8 cellular contexts compared by ENCODE assay signal in the genomic region with DNA sequence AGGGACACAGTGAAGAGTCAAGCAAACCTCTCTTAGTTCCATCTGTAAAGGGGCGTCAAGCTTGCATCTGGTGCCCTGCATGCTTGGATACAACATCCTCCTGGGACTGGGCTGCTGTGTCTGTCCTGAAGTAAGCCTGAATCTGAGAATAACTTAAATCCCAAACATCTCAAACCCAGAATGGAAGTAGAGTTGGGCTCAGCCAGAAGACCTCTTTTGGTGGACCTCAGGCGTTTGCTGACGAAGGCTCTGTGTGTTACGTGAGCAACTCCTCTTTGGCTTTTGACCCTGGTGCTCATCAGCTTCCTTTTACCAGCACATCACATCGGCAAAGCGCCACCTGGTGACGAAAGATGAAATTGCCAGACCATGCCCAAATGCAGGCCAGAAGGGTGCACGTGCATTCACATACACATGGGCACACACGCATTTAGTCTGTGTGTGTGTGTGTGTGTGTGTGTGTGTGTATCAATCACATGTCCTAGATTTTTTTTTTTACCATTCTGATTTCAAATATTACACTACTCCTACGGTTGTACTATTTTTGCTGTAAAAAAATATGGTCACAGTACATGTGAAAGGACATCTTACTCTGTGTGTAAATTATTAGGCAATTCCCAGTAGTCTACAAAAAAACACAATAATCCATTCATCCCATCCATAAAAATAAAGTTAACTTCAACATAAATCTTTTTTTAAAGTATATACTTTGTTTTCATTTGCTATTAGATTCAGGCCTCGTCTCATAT. TPM values are rescaled to one million over a fixed set of nuclear protein-coding genes. Genes with fewer than 3 reads are reported as not detected.
DNase-seq lines count a peak whose midpoint lies in the region; ATAC-seq, FAIRE-seq and TF ChIP-seq lines count a peak whose summit lies in the region.

No MANE protein-coding gene starts in this region.

- H3K4me2 ChIP-seq in GM12878 (ENCODE audit: control insufficient read depth, insufficient read depth), result peak overlapping the region; percentile 38

- peak overlapping the region; percentile 24; the same call in 1 of the 2 replicates for H3K27ac ChIP-seq in GM12878 (ENCODE audit: control insufficient read depth, insufficient read depth)

- H3K36me3 ChIP-seq in GM12878 (ENCODE audit: control insufficient read depth in 2 of 2, insufficient read depth in 2 of 2, low read length in 1 of 2), result no peaks in the 10 kb centered on the region

- peak; percentile 55 for DNase-seq in DMS79 (lab: John Stamatoyannopoulos, UW)
- peak; percentile 98 for DNase-seq in NCI-H2196 (lab: John Stamatoyannopoulos, UW; ENCODE audit: unreplicated experiment)
- peak; percentile 94 for DNase-seq in GM12878 (ENCODE audit: low read depth, low spot score)
- peak; percentile 80 for DNase-seq in iPS DF 19.7 (ENCODE audit: low read depth, low spot score)
- DNase-seq in smooth muscle cell of the brain vasculature (ENCODE audit: low read depth, low spot score), result peak; percentile 68

- SMC1A ChIA-PET in GM12878 (lab: Charles Lee; ENCODE audit: uncharacterized antibody, unreplicated experiment), result interaction anchor here (0.6 to 12.7 kb wide), 17 partner anchors 8 to 97 kb away, joined by 3 to 152 read pairs (median 7); a partner anchor contains a TSS

- TF ChIP-seq EP300 in GM12878 (IDR thresholded peaks at IDR 0.05; ENCODE audit: borderline replicate concordance in 1 of 2, control insufficient read depth in 1 of 2, low read depth in 2 of 2, low read length in 2 of 2), result no peak

- H3K27me3 ChIP-seq in GM12878 (replicated peaks in 1 of 2; ENCODE audit: control insufficient read depth in 2 of 2, insufficient read depth in 2 of 2, low read length in 1 of 2), result no peaks in the 10 kb centered on the region

- no peaks in the 10 kb centered on the region; the same call in 2 of the 3 replicates for H3K9me3 ChIP-seq in GM12878 (replicated peaks; ENCODE audit: control insufficient read depth, insufficient read depth, low read length)

- peak overlapping the region; percentile 98 for H2AFZ ChIP-seq in GM12878 (ENCODE audit: control insufficient read depth, low read depth, low read length)

- in situ Hi-C loops in GM12878 (cut with MboI), result no loop called here

- no peaks in the 10 kb centered on the region for H4K20me1 ChIP-seq in GM12878 (ENCODE audit: control insufficient read depth, insufficient read depth)

- peak; percentile 83 to 97 (median 93); a peak in 5 of 6 replicates for TF ChIP-seq CTCF in GM12878 (IDR thresholded peaks at IDR 0.05 in 2 of 3, conservative IDR thresholded peaks at IDR 0.05 in 1 of 3; ENCODE audit: control insufficient read depth in 2 of 3, extremely low read depth in 1 of 3, insufficient read depth in 1 of 3, low read depth in 3 of 3, low read length in 3 of 3)

- FAIRE-seq in TTC549 (lab: Jason Lieb, UNC) (peak; percentile 13), GM12878 (lab: Jason Lieb, UNC) (peak; percentile 98)

- 19% methylated on average over 11 of the region's 11 CpGs for WGBS in GM12878 (ENCODE audit: insufficient coverage, insufficient replicate concordance, low lambda C conversion rate, missing lambda C conversion rate)

- BruUV-seq in GM12878 (replicated peaks; lab: Mats Ljungman, UMichigan), result no TSS peak

- intact Hi-C loops in GM12878 (cut with micrococcal nuclease; ENCODE audit: unreplicated experiment), result loop anchor here (1.0 kb wide), 2 partner anchors 61 to 97 kb away; no protein-coding TSS in a partner anchor

- TF ChIP-seq RAD21 in GM12878 (IDR thresholded peaks at IDR 0.05; ENCODE audit: insufficient read depth, low read depth, low read length), result peak; percentile 81

- RAD21 ChIA-PET in GM12878 (lab: Charles Lee; ENCODE audit: unreplicated experiment), result interaction anchor here (0.6 to 17.4 kb wide), 10 partner anchors 10 to 171 kb away, joined by 3 to 419 read pairs (median 7); a partner anchor contains a TSS

- H3K4me1 ChIP-seq in GM12878 (ENCODE audit: control insufficient read depth, insufficient read depth, low read length), result peaks cover 30% of the 10 kb centered on the region

- CTCF ChIA-PET in GM12878 (lab: Yijun Ruan, JAX), result interaction anchor here (0.6 to 12.6 kb wide), 30 partner anchors 9 to 581 kb away, joined by 3 to 162 read pairs (median 5); a partner anchor contains a TSS

- no peak overlapping the region for H3K4me3 ChIP-seq in GM12878

- H3K79me2 ChIP-seq in GM12878 (ENCODE audit: control insufficient read depth, insufficient read depth, low read length), result no peaks in the 10 kb centered on the region

- ATAC-seq in HG02885 (IDR thresholded peaks at IDR 0.05; ENCODE audit: poor library complexity, unreplicated experiment), result peak; percentile 52
- peak; percentile 83 for ATAC-seq in GM12878
- ATAC-seq in GM19463 (IDR thresholded peaks at IDR 0.05; ENCODE audit: unreplicated experiment), result no peak

- POLR2A ChIA-PET in GM12878 (lab: Charles Lee), result interaction anchor here (0.6 to 16.8 kb wide), 5 partner anchors 18 to 311 kb away, joined by 3 to 427 read pairs (median 6); a partner anchor contains a TSS

- no peak overlapping the region for H3K9ac ChIP-seq in GM12878 (ENCODE audit: control insufficient read depth, insufficient read depth, low read length)

- no peak for TF ChIP-seq POLR2A in GM12878 (IDR thresholded peaks at IDR 0.05; ENCODE audit: low read depth, low read length)

TF ChIP-seq in GM12878, 131 proteins besides CTCF, POLR2A, EP300 and RAD21 (continues in another document):
- TF ChIP-seq PAX5 (IDR thresholded peaks at IDR 0.05; ENCODE audit: borderline replicate concordance, low read depth, low read length), result peak; percentile 80
- TF ChIP-seq, protein P1, sequence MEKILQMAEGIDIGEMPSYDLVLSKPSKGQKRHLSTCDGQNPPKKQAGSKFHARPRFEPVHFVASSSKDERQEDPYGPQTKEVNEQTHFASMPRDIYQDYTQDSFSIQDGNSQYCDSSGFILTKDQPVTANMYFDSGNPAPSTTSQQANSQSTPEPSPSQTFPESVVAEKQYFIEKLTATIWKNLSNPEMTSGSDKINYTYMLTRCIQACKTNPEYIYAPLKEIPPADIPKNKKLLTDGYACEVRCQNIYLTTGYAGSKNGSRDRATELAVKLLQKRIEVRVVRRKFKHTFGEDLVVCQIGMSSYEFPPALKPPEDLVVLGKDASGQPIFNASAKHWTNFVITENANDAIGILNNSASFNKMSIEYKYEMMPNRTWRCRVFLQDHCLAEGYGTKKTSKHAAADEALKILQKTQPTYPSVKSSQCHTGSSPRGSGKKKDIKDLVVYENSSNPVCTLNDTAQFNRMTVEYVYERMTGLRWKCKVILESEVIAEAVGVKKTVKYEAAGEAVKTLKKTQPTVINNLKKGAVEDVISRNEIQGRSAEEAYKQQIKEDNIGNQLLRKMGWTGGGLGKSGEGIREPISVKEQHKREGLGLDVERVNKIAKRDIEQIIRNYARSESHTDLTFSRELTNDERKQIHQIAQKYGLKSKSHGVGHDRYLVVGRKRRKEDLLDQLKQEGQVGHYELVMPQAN (conservative IDR thresholded peaks at IDR 0.05), result no peak
- peak; percentile 39 to 69; a peak in 3 of 4 replicates for TF ChIP-seq IKZF2 (IDR thresholded peaks at IDR 0.05)
- peak; percentile 89 for TF ChIP-seq SMARCA5 (IDR thresholded peaks at IDR 0.05)
- TF ChIP-seq NR2F1 (conservative IDR thresholded peaks at IDR 0.05), result peak; percentile 96
- peak; percentile 63; the same call in 1 of the 2 replicates for TF ChIP-seq ZNF384 (IDR thresholded peaks at IDR 0.05; ENCODE audit: borderline replicate concordance, low read depth, low read length)
- peak; percentile 100 for TF ChIP-seq BHLHE40 (IDR thresholded peaks at IDR 0.05; ENCODE audit: borderline replicate concordance in 1 of 2, low read depth in 2 of 2, low read length in 1 of 2)
- peak; percentile 84 for TF ChIP-seq SMC3 (IDR thresholded peaks at IDR 0.05; ENCODE audit: borderline replicate concordance, low read length)
- TF ChIP-seq HDGF (IDR thresholded peaks at IDR 0.05), result 0 out of 2 replicates have a peak, but pooled peaks have one; percentile 65
- TF ChIP-seq CREM (IDR thresholded peaks at IDR 0.05; ENCODE audit: low read depth), result peak; percentile 80

RNA-seq across cellular contexts. Expression of a gene that starts 41.1 kb away (rescaled TPM):
- not detected in 2 replicates for total RNA-seq in GM12878 (2013; cell fraction: nucleolus; rRNA removed)
- total RNA-seq in GM12878 (2014; rRNA removed) (not detected in 2 replicates), GM12878 (2014; rRNA removed; fragmentation: Illumina TruSeq; extraction: Trizol) (not detected in 2 replicates), GM12878 (2021) (not detected in 2 replicates)
- polyA plus RNA-seq in GM12878 (2011; ENCODE audit: low read depth), result not detected
- polyA plus RNA-seq in GM12878 (2011; rRNA removed) (not detected in 2 replicates), GM12878 (2014; fragmentation: Illumina TruSeq; extraction: Trizol) (not detected in 2 replicates), GM12878 (2014; fragmentation: Nextera tagmentation; extraction: Ambion mirVana) (not detected), GM12878 (2014; rRNA removed) (not detected in 2 replicates), GM12878 (2016; fragmentation: Nextera tagmentation; extraction: Ambion mirVana) (not detected)
- polyA plus RNA-seq in GM12878 (2011; cell fraction: cytosol; rRNA removed), result not detected in 2 replicates
- polyA plus RNA-seq in GM12878 (2011; cell fraction: nucleus; rRNA removed), result not detected in 2 replicates
- polyA plus RNA-seq in GM12878 (2012), result 0.11 TPM in 1 of 2 replicates, not detected in the other
- polyA minus RNA-seq in GM12878 (2011; rRNA and poly(A)+ RNA removed), result not detected in 2 replicates
- polyA minus RNA-seq in GM12878 (2011; cell fraction: cytosol; rRNA and poly(A)+ RNA removed), result not detected in 2 replicates
- polyA minus RNA-seq in GM12878 (2011; cell fraction: nucleus; rRNA and poly(A)+ RNA removed), result not detected in 2 replicates

RNA-seq across cellular contexts. Expression of a gene that starts 58.1 kb away (rescaled TPM):
- 1.4 and 2.8 TPM in 2 replicates for total RNA-seq in GM12878 (2013; cell fraction: nucleolus; rRNA removed)
- total RNA-seq in GM12878 (2014; rRNA removed) (9.7 and 10.4 TPM in 2 replicates), GM12878 (2014; rRNA removed; fragmentation: Illumina TruSeq; extraction: Trizol) (10.4 and 11.8 TPM in 2 replicates), GM12878 (2021) (14.8 and 17.9 TPM in 2 replicates)
- polyA plus RNA-seq in GM12878 (2011; ENCODE audit: low read depth), result 5.8 TPM
- polyA plus RNA-seq in GM12878 (2011; rRNA removed) (6.0 and 7.3 TPM in 2 replicates), GM12878 (2014; fragmentation: Illumina TruSeq; extraction: Trizol) (14.1 and 15.9 TPM in 2 replicates), GM12878 (2014; fragmentation: Nextera tagmentation; extraction: Ambion mirVana) (1 to 10 TPM; 5.2 to 9.5 TPM), GM12878 (2014; rRNA removed) (12.1 and 12.3 TPM in 2 replicates), GM12878 (2016; fragmentation: Nextera tagmentation; extraction: Ambion mirVana) (1 to 10 TPM; 1.4 to 3.4 TPM)
- 7.3 and 8.6 TPM in 2 replicates for polyA plus RNA-seq in GM12878 (2011; cell fraction: cytosol; rRNA removed)
- polyA plus RNA-seq in GM12878 (2011; cell fraction: nucleus; rRNA removed), result 3.7 and 4.7 TPM in 2 replicates
- polyA plus RNA-seq in GM12878 (2012), result 6.4 and 8.4 TPM in 2 replicates
- 6.6 and 10.4 TPM in 2 replicates for polyA minus RNA-seq in GM12878 (2011; rRNA and poly(A)+ RNA removed)
- polyA minus RNA-seq in GM12878 (2011; cell fraction: cytosol; rRNA and poly(A)+ RNA removed), result 3.1 and 4.8 TPM in 2 replicates
- polyA minus RNA-seq in GM12878 (2011; cell fraction: nucleus; rRNA and poly(A)+ RNA removed), result 2.5 and 6.2 TPM in 2 replicates
